ENCODE assay signal across 25 cellular contexts in the genomic region with DNA sequence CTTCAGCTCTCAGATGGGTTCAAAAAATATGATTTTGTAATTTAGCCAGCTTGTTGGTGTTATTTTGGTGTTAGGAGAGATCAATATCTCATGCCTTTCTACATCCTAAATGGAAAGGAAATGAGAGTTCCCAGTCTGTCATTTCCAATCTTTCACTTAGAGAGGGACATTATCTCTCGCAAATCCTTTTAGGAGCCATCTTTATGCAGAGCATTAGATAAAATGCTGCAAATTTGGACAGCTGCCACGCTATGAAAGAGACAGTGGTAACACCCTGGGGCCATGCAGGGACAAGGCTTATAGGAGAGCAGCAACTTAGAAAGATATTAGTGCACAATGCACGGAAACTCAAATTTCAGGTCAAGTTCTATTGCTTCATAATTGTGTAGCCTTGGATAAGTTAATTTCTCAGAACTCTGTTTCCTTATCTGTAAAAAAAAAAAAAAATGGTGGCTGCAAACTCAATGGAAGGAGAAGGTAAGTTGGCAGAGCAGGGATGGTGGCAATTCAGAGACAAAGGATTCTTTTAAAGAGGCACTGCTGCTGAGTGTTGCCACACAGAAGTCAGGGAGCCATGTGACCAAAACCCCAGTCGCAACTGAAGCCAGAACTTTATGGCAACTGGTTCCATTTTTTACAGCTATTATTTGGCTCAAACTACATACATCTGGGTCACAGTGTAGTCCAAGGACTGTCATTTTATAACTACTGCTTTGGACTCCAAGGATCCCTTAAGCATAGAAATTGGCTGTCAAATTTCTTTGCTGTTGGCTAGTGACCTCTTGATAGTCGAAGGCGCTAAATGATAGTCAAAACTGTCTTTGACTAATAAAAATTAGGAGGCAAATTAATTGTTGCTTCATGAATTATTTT.
DNase-seq lines count a peak whose midpoint lies in the region; ATAC-seq and TF ChIP-seq lines count a peak whose summit lies in the region.
"Had no signal": no experiment of that assay in that cellular context is flagged by ENCODE, and none has a peak within 500 bp of the region (broad histone marks: within the 10 kb centered on the region; RNA-seq: fewer than 3 reads in every experiment).

No MANE protein-coding gene starts in this region.

- WGBS in right cardiac atrium, result 40% methylated on average over 6 of the region's 6 CpGs

- no peak overlapping the region for H3K4me3 ChIP-seq in right atrium auricular region
- H3K4me3 ChIP-seq in right cardiac atrium (ENCODE audit: low read length), result no peak overlapping the region
- H3K4me3 ChIP-seq: BLaER1, GM12878, lung, neural progenitor cell, upper lobe of right lung had no signal

- peaks cover 0 to 12% of the 10 kb centered on the region in 2 donors for H3K4me1 ChIP-seq in right atrium auricular region
- peaks cover 8% of the 10 kb centered on the region for H3K4me1 ChIP-seq in right cardiac atrium (ENCODE audit: control insufficient read depth, insufficient read depth, low read length)
- H3K4me1 ChIP-seq: BLaER1, neural progenitor cell, upper lobe of right lung had no signal

- ATAC-seq in Right ventricle myocardium superior (ENCODE audit: poor library complexity), result peak; percentile 87
- peak; percentile 47 to 86 for ATAC-seq in right cardiac atrium
- ATAC-seq: GM12878, upper lobe of right lung had no signal

- intact Hi-C loops in Right ventricle myocardium superior (cut with DNase I) (no loop called here), right cardiac atrium (cut with DNase I) (loop anchor here in 1 of 4 donors (5.0 kb wide), 1 partner anchor 111 kb away; no protein-coding TSS in a partner anchor)

- DNase-seq in Right ventricle myocardium superior (no peak), right atrium auricular region (ENCODE audit: low spot score) (no peak), SK-N-DZ (ENCODE audit: low spot score) (peak; percentile 66), right cardiac atrium (peak in 1 of 3 donors; percentile 18), nucleus accumbens (lab: John Stamatoyannopoulos, UW) (no peak), COLO668 (lab: John Stamatoyannopoulos, UW; ENCODE audit: unreplicated experiment) (no peak), kidney glomerular epithelial cell (lab: John Stamatoyannopoulos, UW) (no peak)
- no peak for DNase-seq in stimulated activated CD4-positive, alpha-beta T cell treated with anti-CD3 and anti-CD28 coated beads, Interleukin-12 subunit alpha, Interleukin-12 subunit beta, amount 100 ng/mL, for 4 hours
- DNase-seq: activated CD4-positive, alpha-beta T cell treated with anti-CD3 and anti-CD28 coated beads for 48 hours; activated naive CD4-positive, alpha-beta T cell treated with Interleukin-2 at 50 U/mL for 16 hours; activated T-cell treated with anti-CD3 and anti-CD28 coated beads, Interleukin-2, amount 50 U/mL, for 48 hours; amniotic stem cell; DND-41; effector CD8-positive, alpha-beta T cell; H7; hypothalamus; Kasumi-1; NCI-H1092 treated with DMSO at 0.1 percent for 48 hours; NCI-H2029; upper lobe of right lung had no signal

- H3K27me3 ChIP-seq in right atrium auricular region (no peaks in the 10 kb centered on the region), right cardiac atrium (ENCODE audit: control insufficient read depth, insufficient read depth) (no peaks in the 10 kb centered on the region)
- H3K27me3 ChIP-seq: BLaER1, neural progenitor cell, upper lobe of right lung had no signal

- no peaks in the 10 kb centered on the region for H3K9me3 ChIP-seq in right atrium auricular region
- H3K9me3 ChIP-seq in right cardiac atrium (ENCODE audit: control insufficient read depth, low read length), result no peaks in the 10 kb centered on the region
- H3K9me3 ChIP-seq: BLaER1, upper lobe of right lung had no signal

- peak overlapping the region in 1 of 2 donors; percentile 30 for H3K27ac ChIP-seq in right atrium auricular region
- H3K27ac ChIP-seq in right cardiac atrium (ENCODE audit: low read length), result peak overlapping the region; percentile 37
- H3K27ac ChIP-seq: BLaER1, HL-60, neural progenitor cell, upper lobe of right lung had no signal

- no peaks in the 10 kb centered on the region for H3K36me3 ChIP-seq in right atrium auricular region
- H3K36me3 ChIP-seq: BLaER1, neural progenitor cell, upper lobe of right lung had no signal

- TF ChIP-seq CTCF in right atrium auricular region (IDR thresholded peaks at IDR 0.05), result no peak
